Comparison of ENCODE assay signal across 1 cellular context in the genomic region with DNA sequence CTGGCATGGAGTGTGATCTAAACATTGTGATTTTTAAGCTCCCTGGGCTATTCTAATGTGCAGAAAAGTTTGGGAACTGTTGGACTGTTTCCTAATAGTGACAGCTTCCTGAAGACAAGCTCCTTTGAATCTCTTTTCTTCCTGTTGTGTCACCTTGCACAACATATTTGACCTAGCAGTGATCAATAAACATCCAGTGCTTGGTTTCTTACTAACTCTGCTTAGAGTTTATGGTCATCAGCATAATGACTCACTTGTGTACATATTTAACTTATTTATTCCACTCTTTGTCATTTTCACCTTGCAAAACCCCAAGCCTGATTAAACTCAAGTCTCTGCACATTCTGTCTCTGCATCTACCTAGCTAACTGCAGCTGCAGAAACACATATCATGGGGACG.
A peak's percentile ranks its signal among the peaks of the same experiment; 100 is the strongest.
TF ChIP-seq lines count a peak whose summit lies in the region.

No MANE protein-coding gene starts in this region.

TF ChIP-seq in HepG2, 621 proteins besides CTCF, POLR2A, EP300 and RAD21 (continued from another document and continues in another):
- TF ChIP-seq, protein P1, sequence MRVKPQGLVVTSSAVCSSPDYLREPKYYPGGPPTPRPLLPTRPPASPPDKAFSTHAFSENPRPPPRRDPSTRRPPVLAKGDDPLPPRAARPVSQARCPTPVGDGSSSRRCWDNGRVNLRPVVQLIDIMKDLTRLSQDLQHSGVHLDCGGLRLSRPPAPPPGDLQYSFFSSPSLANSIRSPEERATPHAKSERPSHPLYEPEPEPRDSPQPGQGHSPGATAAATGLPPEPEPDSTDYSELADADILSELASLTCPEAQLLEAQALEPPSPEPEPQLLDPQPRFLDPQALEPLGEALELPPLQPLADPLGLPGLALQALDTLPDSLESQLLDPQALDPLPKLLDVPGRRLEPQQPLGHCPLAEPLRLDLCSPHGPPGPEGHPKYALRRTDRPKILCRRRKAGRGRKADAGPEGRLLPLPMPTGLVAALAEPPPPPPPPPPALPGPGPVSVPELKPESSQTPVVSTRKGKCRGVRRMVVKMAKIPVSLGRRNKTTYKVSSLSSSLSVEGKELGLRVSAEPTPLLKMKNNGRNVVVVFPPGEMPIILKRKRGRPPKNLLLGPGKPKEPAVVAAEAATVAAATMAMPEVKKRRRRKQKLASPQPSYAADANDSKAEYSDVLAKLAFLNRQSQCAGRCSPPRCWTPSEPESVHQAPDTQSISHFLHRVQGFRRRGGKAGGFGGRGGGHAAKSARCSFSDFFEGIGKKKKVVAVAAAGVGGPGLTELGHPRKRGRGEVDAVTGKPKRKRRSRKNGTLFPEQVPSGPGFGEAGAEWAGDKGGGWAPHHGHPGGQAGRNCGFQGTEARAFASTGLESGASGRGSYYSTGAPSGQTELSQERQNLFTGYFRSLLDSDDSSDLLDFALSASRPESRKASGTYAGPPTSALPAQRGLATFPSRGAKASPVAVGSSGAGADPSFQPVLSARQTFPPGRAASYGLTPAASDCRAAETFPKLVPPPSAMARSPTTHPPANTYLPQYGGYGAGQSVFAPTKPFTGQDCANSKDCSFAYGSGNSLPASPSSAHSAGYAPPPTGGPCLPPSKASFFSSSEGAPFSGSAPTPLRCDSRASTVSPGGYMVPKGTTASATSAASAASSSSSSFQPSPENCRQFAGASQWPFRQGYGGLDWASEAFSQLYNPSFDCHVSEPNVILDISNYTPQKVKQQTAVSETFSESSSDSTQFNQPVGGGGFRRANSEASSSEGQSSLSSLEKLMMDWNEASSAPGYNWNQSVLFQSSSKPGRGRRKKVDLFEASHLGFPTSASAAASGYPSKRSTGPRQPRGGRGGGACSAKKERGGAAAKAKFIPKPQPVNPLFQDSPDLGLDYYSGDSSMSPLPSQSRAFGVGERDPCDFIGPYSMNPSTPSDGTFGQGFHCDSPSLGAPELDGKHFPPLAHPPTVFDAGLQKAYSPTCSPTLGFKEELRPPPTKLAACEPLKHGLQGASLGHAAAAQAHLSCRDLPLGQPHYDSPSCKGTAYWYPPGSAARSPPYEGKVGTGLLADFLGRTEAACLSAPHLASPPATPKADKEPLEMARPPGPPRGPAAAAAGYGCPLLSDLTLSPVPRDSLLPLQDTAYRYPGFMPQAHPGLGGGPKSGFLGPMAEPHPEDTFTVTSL (CRISPR knock-in tag; IDR thresholded peaks at IDR 0.05; ENCODE audit: borderline replicate concordance) = peak; percentile 53; the same call in 1 of the 2 replicates
- TF ChIP-seq SRSF1 (optimal IDR thresholded peaks at IDR 0.05; ENCODE audit: low read depth, low read length) (no peak), ZNF737 (CRISPR knock-in tag; IDR thresholded peaks at IDR 0.05; ENCODE audit: borderline replicate concordance) (no peak), PHF21A (CRISPR knock-in tag; IDR thresholded peaks at IDR 0.05) (no peak), TEAD2 (CRISPR knock-in tag; IDR thresholded peaks at IDR 0.05) (no peak), FOXO1 (CRISPR knock-in tag; IDR thresholded peaks at IDR 0.05) (no peak; the same call in 1 of the 2 replicates), BCL3 (CRISPR knock-in tag; IDR thresholded peaks at IDR 0.05) (no peak), SMAD3 (CRISPR knock-in tag; IDR thresholded peaks at IDR 0.05) (no peak), NFRKB (IDR thresholded peaks at IDR 0.05) (no peak), FOSL2 (CRISPR knock-in tag; IDR thresholded peaks at IDR 0.05) (peak; percentile 86), IRF9 (CRISPR knock-in tag; IDR thresholded peaks at IDR 0.05; ENCODE audit: borderline replicate concordance) (no peak), ADNP (CRISPR knock-in tag; IDR thresholded peaks at IDR 0.05) (no peak), ZNF329 (CRISPR knock-in tag; IDR thresholded peaks at IDR 0.05; ENCODE audit: low read depth) (no peak), ZNF235 (CRISPR knock-in tag; IDR thresholded peaks at IDR 0.05; ENCODE audit: borderline replicate concordance) (no peak), ZNF598 (CRISPR knock-in tag; IDR thresholded peaks at IDR 0.05; ENCODE audit: borderline replicate concordance) (no peak), CEBPB (IDR thresholded peaks at IDR 0.05; ENCODE audit: borderline replicate concordance, low read depth, low read length) (peak; percentile 77; the same call in 1 of the 2 replicates), HMGXB3 (CRISPR knock-in tag; IDR thresholded peaks at IDR 0.05; ENCODE audit: borderline replicate concordance) (no peak), MIXL1 (CRISPR knock-in tag; IDR thresholded peaks at IDR 0.05) (no peak)
- TF ChIP-seq, protein P2, sequence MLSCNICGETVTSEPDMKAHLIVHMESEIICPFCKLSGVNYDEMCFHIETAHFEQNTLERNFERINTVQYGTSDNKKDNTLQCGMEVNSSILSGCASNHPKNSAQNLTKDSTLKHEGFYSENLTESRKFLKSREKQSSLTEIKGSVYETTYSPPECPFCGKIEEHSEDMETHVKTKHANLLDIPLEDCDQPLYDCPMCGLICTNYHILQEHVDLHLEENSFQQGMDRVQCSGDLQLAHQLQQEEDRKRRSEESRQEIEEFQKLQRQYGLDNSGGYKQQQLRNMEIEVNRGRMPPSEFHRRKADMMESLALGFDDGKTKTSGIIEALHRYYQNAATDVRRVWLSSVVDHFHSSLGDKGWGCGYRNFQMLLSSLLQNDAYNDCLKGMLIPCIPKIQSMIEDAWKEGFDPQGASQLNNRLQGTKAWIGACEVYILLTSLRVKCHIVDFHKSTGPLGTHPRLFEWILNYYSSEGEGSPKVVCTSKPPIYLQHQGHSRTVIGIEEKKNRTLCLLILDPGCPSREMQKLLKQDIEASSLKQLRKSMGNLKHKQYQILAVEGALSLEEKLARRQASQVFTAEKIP (CRISPR knock-in tag; IDR thresholded peaks at IDR 0.05; ENCODE audit: borderline replicate concordance) = no peak
- TF ChIP-seq, protein P3, sequence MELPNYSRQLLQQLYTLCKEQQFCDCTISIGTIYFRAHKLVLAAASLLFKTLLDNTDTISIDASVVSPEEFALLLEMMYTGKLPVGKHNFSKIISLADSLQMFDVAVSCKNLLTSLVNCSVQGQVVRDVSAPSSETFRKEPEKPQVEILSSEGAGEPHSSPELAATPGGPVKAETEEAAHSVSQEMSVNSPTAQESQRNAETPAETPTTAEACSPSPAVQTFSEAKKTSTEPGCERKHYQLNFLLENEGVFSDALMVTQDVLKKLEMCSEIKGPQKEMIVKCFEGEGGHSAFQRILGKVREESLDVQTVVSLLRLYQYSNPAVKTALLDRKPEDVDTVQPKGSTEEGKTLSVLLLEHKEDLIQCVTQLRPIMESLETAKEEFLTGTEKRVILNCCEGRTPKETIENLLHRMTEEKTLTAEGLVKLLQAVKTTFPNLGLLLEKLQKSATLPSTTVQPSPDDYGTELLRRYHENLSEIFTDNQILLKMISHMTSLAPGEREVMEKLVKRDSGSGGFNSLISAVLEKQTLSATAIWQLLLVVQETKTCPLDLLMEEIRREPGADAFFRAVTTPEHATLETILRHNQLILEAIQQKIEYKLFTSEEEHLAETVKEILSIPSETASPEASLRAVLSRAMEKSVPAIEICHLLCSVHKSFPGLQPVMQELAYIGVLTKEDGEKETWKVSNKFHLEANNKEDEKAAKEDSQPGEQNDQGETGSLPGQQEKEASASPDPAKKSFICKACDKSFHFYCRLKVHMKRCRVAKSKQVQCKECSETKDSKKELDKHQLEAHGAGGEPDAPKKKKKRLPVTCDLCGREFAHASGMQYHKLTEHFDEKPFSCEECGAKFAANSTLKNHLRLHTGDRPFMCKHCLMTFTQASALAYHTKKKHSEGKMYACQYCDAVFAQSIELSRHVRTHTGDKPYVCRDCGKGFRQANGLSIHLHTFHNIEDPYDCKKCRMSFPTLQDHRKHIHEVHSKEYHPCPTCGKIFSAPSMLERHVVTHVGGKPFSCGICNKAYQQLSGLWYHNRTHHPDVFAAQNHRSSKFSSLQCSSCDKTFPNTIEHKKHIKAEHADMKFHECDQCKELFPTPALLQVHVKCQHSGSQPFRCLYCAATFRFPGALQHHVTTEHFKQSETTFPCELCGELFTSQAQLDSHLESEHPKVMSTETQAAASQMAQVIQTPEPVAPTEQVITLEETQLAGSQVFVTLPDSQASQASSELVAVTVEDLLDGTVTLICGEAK (IDR thresholded peaks at IDR 0.05) = no peak
- TF ChIP-seq, protein P3 (CRISPR knock-in tag; IDR thresholded peaks at IDR 0.05) = no peak
- TF ChIP-seq, protein P4, sequence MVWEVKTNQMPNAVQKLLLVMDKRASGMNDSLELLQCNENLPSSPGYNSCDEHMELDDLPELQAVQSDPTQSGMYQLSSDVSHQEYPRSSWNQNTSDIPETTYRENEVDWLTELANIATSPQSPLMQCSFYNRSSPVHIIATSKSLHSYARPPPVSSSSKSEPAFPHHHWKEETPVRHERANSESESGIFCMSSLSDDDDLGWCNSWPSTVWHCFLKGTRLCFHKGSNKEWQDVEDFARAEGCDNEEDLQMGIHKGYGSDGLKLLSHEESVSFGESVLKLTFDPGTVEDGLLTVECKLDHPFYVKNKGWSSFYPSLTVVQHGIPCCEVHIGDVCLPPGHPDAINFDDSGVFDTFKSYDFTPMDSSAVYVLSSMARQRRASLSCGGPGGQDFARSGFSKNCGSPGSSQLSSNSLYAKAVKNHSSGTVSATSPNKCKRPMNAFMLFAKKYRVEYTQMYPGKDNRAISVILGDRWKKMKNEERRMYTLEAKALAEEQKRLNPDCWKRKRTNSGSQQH (CRISPR knock-in tag; IDR thresholded peaks at IDR 0.05; ENCODE audit: low read depth) = no peak
- TF ChIP-seq, protein P5, sequence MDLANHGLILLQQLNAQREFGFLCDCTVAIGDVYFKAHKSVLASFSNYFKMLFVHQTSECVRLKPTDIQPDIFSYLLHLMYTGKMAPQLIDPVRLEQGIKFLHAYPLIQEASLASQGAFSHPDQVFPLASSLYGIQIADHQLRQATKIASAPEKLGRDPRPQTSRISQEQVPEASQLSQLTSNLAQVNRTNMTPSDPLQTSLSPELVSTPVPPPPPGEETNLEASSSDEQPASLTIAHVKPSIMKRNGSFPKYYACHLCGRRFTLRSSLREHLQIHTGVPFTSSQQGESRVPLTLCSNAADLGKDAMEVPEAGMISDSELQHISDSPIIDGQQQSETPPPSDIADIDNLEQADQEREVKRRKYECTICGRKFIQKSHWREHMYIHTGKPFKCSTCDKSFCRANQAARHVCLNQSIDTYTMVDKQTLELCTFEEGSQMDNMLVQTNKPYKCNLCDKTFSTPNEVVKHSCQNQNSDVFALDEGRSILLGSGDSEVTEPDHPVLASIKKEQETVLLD (CRISPR knock-in tag; IDR thresholded peaks at IDR 0.05; ENCODE audit: low read depth) = no peak
